ENCODE assay signal across 28 cellular contexts in the genomic region with DNA sequence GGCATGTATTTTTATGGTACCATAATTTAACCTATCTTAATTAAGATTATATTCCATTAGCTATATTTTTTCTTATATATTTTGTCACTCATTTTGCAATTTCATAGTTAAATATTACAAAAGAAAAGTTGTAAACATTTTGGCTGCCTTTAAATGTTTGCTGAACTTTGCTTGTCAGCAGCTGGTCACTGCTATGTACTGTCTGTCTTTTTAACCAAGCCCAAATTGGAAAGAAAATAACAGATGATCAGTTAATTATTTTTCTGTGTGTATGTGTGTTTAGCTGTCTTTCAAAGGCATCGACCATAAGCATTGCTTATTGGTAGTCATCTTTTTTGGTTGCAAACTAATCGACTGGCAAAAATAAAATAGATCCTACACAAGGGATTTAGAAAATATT.
"Had no signal": no experiment of that assay in that cellular context is flagged by ENCODE, and none has a peak within 500 bp of the region (broad histone marks: within the 10 kb centered on the region; RNA-seq: fewer than 3 reads in every experiment).

No MANE protein-coding gene starts in this region.

- H3K36me3 Mint-ChIP-seq: naive thymus-derived CD4-positive, alpha-beta T cell; natural killer cell; neural progenitor cell; stimulated activated effector memory CD8-positive, alpha-beta T cell treated with anti-CD3 and anti-CD28 coated beads, Interleukin-12 subunit alpha, Interleukin-12 subunit beta, amount 100 ng/mL, for 72 hours; stimulated activated naive B cell treated with anti-CD40 and anti-IgM and Interleukin-4, amounts not matched to agents 10 μg/mL and 1 μg/mL and 100 μg/mL, for 72 hours had no signal

- H3K27me3 Mint-ChIP-seq: progenitor cell of endocrine pancreas had no signal

- H3K9ac ChIP-seq: neural progenitor cell, parathyroid adenoma had no signal

- H3K4me2 ChIP-seq: neural progenitor cell had no signal

- H3K79me2 ChIP-seq: parathyroid adenoma had no signal

- H3K4me3 Mint-ChIP-seq: naive thymus-derived CD4-positive, alpha-beta T cell; natural killer cell; nephron; neural progenitor cell; stimulated activated effector memory CD8-positive, alpha-beta T cell treated with anti-CD3 and anti-CD28 coated beads, Interleukin-12 subunit alpha, Interleukin-12 subunit beta, amount 100 ng/mL, for 72 hours; stimulated activated naive B cell treated with anti-CD40 and anti-IgM and Interleukin-4, amounts not matched to agents 10 μg/mL and 1 μg/mL and 100 μg/mL, for 72 hours; stimulated activated naive CD8-positive, alpha-beta T cell treated with anti-CD3 and anti-CD28 coated beads, Interleukin-15, Interleukin-2, amounts not matched to agents 100 ng/mL and 50 ng/mL, for 24 hours had no signal

- H3K27ac ChIP-seq: neural progenitor cell, ovary, parathyroid adenoma, psoas muscle, skin epidermis, stomach, thoracic aorta, thyroid gland, tibial nerve, upper lobe of left lung, vagina had no signal

- H3K27me3 ChIP-seq: neural progenitor cell, ovary, stomach, thyroid gland, tibial nerve, upper lobe of left lung, vagina had no signal

- H3K9me3 Mint-ChIP-seq: neural progenitor cell had no signal

- H3K36me3 ChIP-seq: neural progenitor cell, ovary, stomach, thoracic aorta, thyroid gland, tibial nerve, upper lobe of left lung, vagina had no signal

- ATAC-seq: naive thymus-derived CD4-positive, alpha-beta T cell; natural killer cell; psoas muscle; right cardiac atrium; sciatic nerve; stimulated activated effector memory CD8-positive, alpha-beta T cell treated with anti-CD3 and anti-CD28 coated beads, Interleukin-12 subunit alpha, Interleukin-12 subunit beta, amount 100 ng/mL, for 72 hours; stimulated activated naive B cell treated with anti-CD40 and anti-IgM and Interleukin-4, amounts not matched to agents 10 μg/mL and 1 μg/mL and 100 μg/mL, for 72 hours had no signal

- H3K4me3 ChIP-seq: neural progenitor cell, ovary, psoas muscle, skin epidermis, stomach, thoracic aorta, thyroid gland, tibial nerve, upper lobe of left lung, vagina had no signal

- H3K27ac Mint-ChIP-seq: naive thymus-derived CD4-positive, alpha-beta T cell; natural killer cell; neural progenitor cell; progenitor cell of endocrine pancreas; stimulated activated effector memory CD8-positive, alpha-beta T cell treated with anti-CD3 and anti-CD28 coated beads, Interleukin-12 subunit alpha, Interleukin-12 subunit beta, amount 100 ng/mL, for 72 hours; stimulated activated naive B cell treated with anti-CD40 and anti-IgM and Interleukin-4, amounts not matched to agents 10 μg/mL and 1 μg/mL and 100 μg/mL, for 72 hours; stimulated activated naive CD8-positive, alpha-beta T cell treated with anti-CD3 and anti-CD28 coated beads, Interleukin-15, Interleukin-2, amounts not matched to agents 100 ng/mL and 50 ng/mL, for 24 hours had no signal

- H3K4me1 ChIP-seq: parathyroid adenoma, psoas muscle, stomach, thyroid gland, tibial nerve, upper lobe of left lung, vagina had no signal

- H2AFZ ChIP-seq: neural progenitor cell had no signal

- H3K4me1 Mint-ChIP-seq: naive thymus-derived CD4-positive, alpha-beta T cell; natural killer cell; neural progenitor cell; stimulated activated effector memory CD8-positive, alpha-beta T cell treated with anti-CD3 and anti-CD28 coated beads, Interleukin-12 subunit alpha, Interleukin-12 subunit beta, amount 100 ng/mL, for 72 hours; stimulated activated naive B cell treated with anti-CD40 and anti-IgM and Interleukin-4, amounts not matched to agents 10 μg/mL and 1 μg/mL and 100 μg/mL, for 72 hours had no signal

- FAIRE-seq: urothelium cell line had no signal

- DNase-seq: naive thymus-derived CD4-positive, alpha-beta T cell; natural killer cell; occipital lobe; ovary; posterior cingulate gyrus; psoas muscle; right cardiac atrium; stimulated activated CD4-positive, alpha-beta T cell treated with anti-CD3 and anti-CD28 coated beads, Interleukin-15, amount 100 ng/mL, for 24 hours; stimulated activated CD4-positive, alpha-beta T cell treated with anti-CD3 and anti-CD28 coated beads, Interleukin-2, amount 100 ng/mL, for 24 hours; stimulated activated CD4-positive, alpha-beta T cell treated with anti-CD3 and anti-CD28 coated beads, Interleukin-2, amount 100 ng/mL, for 48 hours; stimulated activated CD4-positive, alpha-beta T cell treated with anti-CD3 and anti-CD28 coated beads, Interleukin-4, amount 100 ng/mL, for 24 hours; stimulated activated naive B cell treated with anti-CD40 and anti-IgM and Interleukin-4, amounts not matched to agents 10 μg/mL and 1 μg/mL and 100 μg/mL, for 72 hours; stimulated activated naive CD4-positive, alpha-beta T cell treated with Interleukin-2 at 50 U/mL for 16 hours; stomach; thyroid gland; upper lobe of left lung had no signal

- H3K9me3 ChIP-seq: ovary, thoracic aorta, thyroid gland, upper lobe of left lung, vagina had no signal
